In the genomic region with DNA sequence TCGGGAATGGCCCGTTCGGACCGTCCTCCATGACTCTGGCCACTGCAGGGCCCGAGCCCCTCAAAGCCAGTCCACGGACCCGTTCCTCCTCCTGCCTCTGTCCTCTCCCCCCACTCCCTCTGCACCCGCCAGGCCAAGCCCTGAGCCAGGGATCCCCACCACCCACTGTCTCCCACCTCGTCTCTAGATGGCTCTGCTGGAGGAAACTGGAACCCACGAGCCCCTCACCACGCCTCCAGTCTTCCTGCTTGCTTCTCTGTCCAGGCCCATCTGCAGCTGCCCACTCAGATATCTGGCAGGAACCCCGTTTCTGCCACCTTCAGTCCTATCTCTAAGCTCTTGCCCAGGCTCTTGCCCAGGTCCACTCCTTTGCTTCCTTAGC, we compare ENCODE assay signal across 8 cellular contexts. TPM values are rescaled to one million over a fixed set of nuclear protein-coding genes. Genes with fewer than 3 reads are reported as not detected.
A peak's percentile ranks its signal among the peaks of the same experiment; 100 is the strongest.
DNase-seq lines count a peak whose midpoint lies in the region; ATAC-seq and TF ChIP-seq lines count a peak whose summit lies in the region.

No MANE protein-coding gene starts in this region.

- no peak for TF ChIP-seq POLR2A in breast epithelium (IDR thresholded peaks at IDR 0.05)

- no peak overlapping the region for H3K4me3 Mint-ChIP-seq in MCF 10A (ENCODE audit: unreplicated experiment)
- H3K4me3 Mint-ChIP-seq in central memory CD8-positive, alpha-beta T cell, result peak overlapping the region; percentile 70

- DNase-seq in breast epithelium (ENCODE audit: low spot score in 2 of 2), result no peak
- DNase-seq in MCF 10A (ENCODE audit: unreplicated experiment), result no peak
- DNase-seq in central memory CD8-positive, alpha-beta T cell (ENCODE audit: low spot score in 2 of 2), result no peak
- no peak for DNase-seq in PC-9
- no peak for DNase-seq in NCI-H2171 treated with DMSO at 0.1 percent for 48 hours (lab: John Stamatoyannopoulos, UW)

- H3K27ac ChIP-seq in breast epithelium (no peak overlapping the region), urinary bladder (ENCODE audit: low read depth) (no peak overlapping the region), PC-9 (no peak overlapping the region)

- no peak overlapping the region for H3K27ac Mint-ChIP-seq in MCF 10A (ENCODE audit: low read depth, unreplicated experiment)
- no peak overlapping the region for H3K27ac Mint-ChIP-seq in central memory CD8-positive, alpha-beta T cell (ENCODE audit: low read depth)

- no peaks in the 10 kb centered on the region for H3K36me3 ChIP-seq in breast epithelium
- H3K36me3 ChIP-seq in mucosa of stomach (ENCODE audit: control insufficient read depth, insufficient read depth, low read length), result no peaks in the 10 kb centered on the region
- H3K36me3 ChIP-seq in urinary bladder (ENCODE audit: insufficient read depth), result no peaks in the 10 kb centered on the region
- no peaks in the 10 kb centered on the region for H3K36me3 ChIP-seq in PC-9 (ENCODE audit: low read depth)

- CTCF ChIA-PET in MCF 10A (lab: Yijun Ruan, JAX) (interaction anchor here (0.6 to 1.2 kb wide), 4 partner anchors 10 to 385 kb away, joined by 3 to 5 read pairs (median 4); a partner anchor contains a TSS), PC-9 (lab: Charles Lee) (interaction anchor here (0.5 kb wide), 1 partner anchor 543 kb away, joined by 4 read pairs; no protein-coding TSS in a partner anchor)

- H3K4me3 ChIP-seq in breast epithelium (peak overlapping the region in 2 of 3 donors; percentile 40 to 71), mucosa of stomach (ENCODE audit: low read length) (peak overlapping the region; percentile 19), urinary bladder (ENCODE audit: low read depth, low read length) (peak overlapping the region; percentile 25), PC-9 (no peak overlapping the region)

- H3K9me3 ChIP-seq in breast epithelium (no peaks in the 10 kb centered on the region), mucosa of stomach (ENCODE audit: control insufficient read depth, low read length) (no peaks in the 10 kb centered on the region), PC-9 (ENCODE audit: insufficient read depth, low read depth) (no peaks in the 10 kb centered on the region)

- H3K9ac ChIP-seq in mucosa of stomach (ENCODE audit: low read length), result peak overlapping the region; percentile 50

- intact Hi-C loops in breast epithelium (cut with DNase I; ENCODE audit: low total_unique reads) (no loop called here), MCF 10A (cut with micrococcal nuclease) (no loop called here), PC-9 (cut with micrococcal nuclease; ENCODE audit: unreplicated experiment) (no loop called here)

- no peaks in the 10 kb centered on the region for H3K4me1 Mint-ChIP-seq in MCF 10A (ENCODE audit: insufficient read depth, unreplicated experiment)
- peaks cover 15% of the 10 kb centered on the region for H3K4me1 Mint-ChIP-seq in central memory CD8-positive, alpha-beta T cell

- H4K20me1 ChIP-seq in PC-9 (ENCODE audit: insufficient read depth), result no peaks in the 10 kb centered on the region

- H3K27me3 ChIP-seq in breast epithelium (peaks cover 0 to 65% of the 10 kb centered on the region in 2 donors), mucosa of stomach (ENCODE audit: control insufficient read depth, insufficient read depth, low read length) (peaks cover 67% of the 10 kb centered on the region), PC-9 (ENCODE audit: insufficient read depth, low read depth) (peaks cover 8% of the 10 kb centered on the region)

- BruUV-seq in MCF 10A (replicated peaks; lab: Mats Ljungman, UMichigan) (no TSS peak), PC-9 (replicated peaks; lab: Mats Ljungman, UMichigan) (no TSS peak)

- no peak overlapping the region for H3K4me2 ChIP-seq in PC-9

- TF ChIP-seq CTCF in breast epithelium (IDR thresholded peaks at IDR 0.05) (no peak), MCF 10A (IDR thresholded peaks at IDR 0.05; ENCODE audit: unreplicated experiment) (no peak), PC-9 (conservative IDR thresholded peaks at IDR 0.05) (no peak)

- POLR2A ChIA-PET in MCF 10A (lab: Yijun Ruan, JAX) (no interaction called here), PC-9 (lab: Charles Lee; ENCODE audit: unreplicated experiment) (interaction anchor here (0.6 kb wide), 1 partner anchor 518 kb away, joined by 5 read pairs; a partner anchor contains a TSS)

- no peak overlapping the region for H2AFZ ChIP-seq in PC-9

- 30% methylated on average over 12 of the region's 12 CpGs for WGBS in urinary bladder

- no peaks in the 10 kb centered on the region for H3K79me2 ChIP-seq in PC-9 (ENCODE audit: low read depth)

- H3K9me2 ChIP-seq in PC-9 (ENCODE audit: insufficient read depth), result no peaks in the 10 kb centered on the region

- no peak for ATAC-seq in central memory CD8-positive, alpha-beta T cell (replicated peaks; ENCODE audit: extremely low read depth, poor library complexity, severe bottlenecking)
- no peak for ATAC-seq in GM18520 (IDR thresholded peaks at IDR 0.05; ENCODE audit: unreplicated experiment)

- H3K4me1 ChIP-seq in breast epithelium, result no peaks in the 10 kb centered on the region
- peaks cover 10% of the 10 kb centered on the region for H3K4me1 ChIP-seq in mucosa of stomach (ENCODE audit: control insufficient read depth, insufficient read depth, low read length)
- no peaks in the 10 kb centered on the region for H3K4me1 ChIP-seq in urinary bladder (ENCODE audit: insufficient read depth)
- H3K4me1 ChIP-seq in PC-9 (replicated peaks; ENCODE audit: insufficient read depth), result no peaks in the 10 kb centered on the region

- no peaks in the 10 kb centered on the region for H3K36me3 Mint-ChIP-seq in MCF 10A (ENCODE audit: insufficient read depth, unreplicated experiment)
- H3K36me3 Mint-ChIP-seq in central memory CD8-positive, alpha-beta T cell (ENCODE audit: insufficient read depth), result no peaks in the 10 kb centered on the region

- H3K27me3 Mint-ChIP-seq in MCF 10A (ENCODE audit: insufficient read depth, unreplicated experiment), result peaks cover 38% of the 10 kb centered on the region
- H3K27me3 Mint-ChIP-seq in central memory CD8-positive, alpha-beta T cell, result peaks cover 58% of the 10 kb centered on the region

- no peaks in the 10 kb centered on the region for H3F3A ChIP-seq in PC-9 (ENCODE audit: insufficient read depth, low read depth)

- no peaks in the 10 kb centered on the region for H3K9me3 Mint-ChIP-seq in MCF 10A (ENCODE audit: unreplicated experiment)
- H3K9me3 Mint-ChIP-seq in central memory CD8-positive, alpha-beta T cell, result no peaks in the 10 kb centered on the region

RNA-seq across cellular contexts. Expression of a gene that starts 24.3 kb away (rescaled TPM):
- under 1 TPM in 2 of 3 donors, not detected in 1; 0.33 to 0.88 TPM for total RNA-seq in breast epithelium
- total RNA-seq in MCF 10A (2022), result not detected in 2 replicates
- 0.32 TPM for total RNA-seq in urinary bladder
- 0.13 TPM for polyA plus RNA-seq in urinary bladder
- 1.3 and 1.7 TPM in 2 replicates for total RNA-seq in PC-9 (2021)

RNA-seq across cellular contexts. Expression of a gene that starts 43.0 kb away (rescaled TPM):
- total RNA-seq in breast epithelium, result 100 to 1,000 TPM in 1 of 3 donors, 10 to 100 TPM in 2; 75.2 to 106 (median 81.7) TPM
- 164 and 243 TPM in 2 replicates for total RNA-seq in MCF 10A (2022)
- 341 TPM for total RNA-seq in urinary bladder
- polyA plus RNA-seq in urinary bladder, result 85.9 TPM
- 134 and 217 TPM in 2 replicates for total RNA-seq in PC-9 (2021)

RNA-seq across cellular contexts. Expression of a gene that starts 50.3 kb away (rescaled TPM):
- total RNA-seq in breast epithelium (10 to 100 TPM; 43.2 to 60.6 (median 43.3) TPM), MCF 10A (2022) (41.8 and 45.6 TPM in 2 replicates), urinary bladder (52.0 TPM), PC-9 (2021) (96.1 and 123 TPM in 2 replicates)
- polyA plus RNA-seq in urinary bladder, result 54.6 TPM
